ENCODE assay signal across 1 cellular context in genomic region chr17:80218391-80218790, GRCh38.
TF ChIP-seq lines count a peak whose summit lies in the region.

No MANE protein-coding gene starts in this region.

TF ChIP-seq in IMR-90, 13 proteins besides CTCF, POLR2A, EP300 and RAD21:
- TF ChIP-seq BHLHE40 (IDR thresholded peaks at IDR 0.05; ENCODE audit: low read depth, low read length): no peak
- TF ChIP-seq SMC3 (IDR thresholded peaks at IDR 0.05; ENCODE audit: low read depth, low read length): no peak
- no peak for TF ChIP-seq RCOR1 (IDR thresholded peaks at IDR 0.05; ENCODE audit: insufficient replicate concordance, low read length)
- no peak for TF ChIP-seq CEBPB (IDR thresholded peaks at IDR 0.05; ENCODE audit: low read depth, low read length)
- TF ChIP-seq FOS (IDR thresholded peaks at IDR 0.05; ENCODE audit: low read depth, low read length): no peak
- TF ChIP-seq USF2 (IDR thresholded peaks at IDR 0.05; ENCODE audit: low read depth, low read length): no peak
- no peak for TF ChIP-seq MXI1 (IDR thresholded peaks at IDR 0.05; ENCODE audit: borderline replicate concordance, low read depth, low read length)
- TF ChIP-seq RFX5 (IDR thresholded peaks at IDR 0.05; ENCODE audit: low read depth, low read length): no peak
- no peak for TF ChIP-seq MAFK (IDR thresholded peaks at IDR 0.05; ENCODE audit: low read depth, low read length)
- TF ChIP-seq NFE2L2 (IDR thresholded peaks at IDR 0.05; ENCODE audit: low read depth, low read length): no peak
- no peak for TF ChIP-seq MAZ (IDR thresholded peaks at IDR 0.05; ENCODE audit: borderline replicate concordance, low read depth, low read length)
- TF ChIP-seq, protein P1, sequence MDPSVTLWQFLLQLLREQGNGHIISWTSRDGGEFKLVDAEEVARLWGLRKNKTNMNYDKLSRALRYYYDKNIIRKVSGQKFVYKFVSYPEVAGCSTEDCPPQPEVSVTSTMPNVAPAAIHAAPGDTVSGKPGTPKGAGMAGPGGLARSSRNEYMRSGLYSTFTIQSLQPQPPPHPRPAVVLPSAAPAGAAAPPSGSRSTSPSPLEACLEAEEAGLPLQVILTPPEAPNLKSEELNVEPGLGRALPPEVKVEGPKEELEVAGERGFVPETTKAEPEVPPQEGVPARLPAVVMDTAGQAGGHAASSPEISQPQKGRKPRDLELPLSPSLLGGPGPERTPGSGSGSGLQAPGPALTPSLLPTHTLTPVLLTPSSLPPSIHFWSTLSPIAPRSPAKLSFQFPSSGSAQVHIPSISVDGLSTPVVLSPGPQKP (IDR thresholded peaks at IDR 0.05; ENCODE audit: borderline replicate concordance, low read depth, low read length): no peak
- TF ChIP-seq CHD1 (IDR thresholded peaks at IDR 0.05; ENCODE audit: low read depth, low read length): no peak
